In the genomic region with DNA sequence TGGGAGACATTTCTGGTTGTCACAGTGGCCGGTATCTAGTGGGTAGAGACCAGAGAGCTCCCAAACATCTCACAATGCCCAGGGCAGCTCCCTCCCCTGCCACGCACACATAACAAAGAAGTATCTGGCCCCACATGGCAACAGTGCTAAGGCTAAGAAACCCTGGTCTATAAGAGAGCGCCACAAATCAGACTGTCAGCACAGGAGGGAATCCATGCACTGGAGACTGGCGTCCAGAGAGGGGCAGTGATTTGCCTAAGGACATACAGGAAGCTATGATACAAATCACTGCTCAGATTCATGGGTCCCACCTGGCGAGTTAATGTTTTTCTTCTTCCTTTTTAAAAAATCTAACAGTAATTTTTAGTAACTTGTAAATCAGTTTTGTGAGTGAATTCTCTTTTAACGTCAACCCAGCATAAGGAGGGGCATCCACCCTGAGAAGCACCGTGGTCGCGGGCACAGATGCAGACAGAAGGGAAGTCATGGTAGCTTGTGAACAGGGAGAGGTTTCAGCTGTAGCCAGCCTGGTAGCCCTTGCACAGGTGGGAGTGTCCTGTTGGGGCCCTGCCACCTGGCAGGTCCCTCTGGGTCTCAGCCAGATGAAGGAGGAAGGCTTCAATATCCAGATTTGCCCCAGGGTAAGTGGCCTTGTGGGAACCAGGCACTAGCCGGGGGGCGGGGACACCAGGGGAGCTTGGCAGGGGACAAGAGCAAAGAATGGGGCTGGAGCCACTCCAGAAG, we compare ENCODE assay signal across 9 cellular contexts. TPM values are rescaled to one million over a fixed set of nuclear protein-coding genes. Genes with fewer than 3 reads are reported as not detected.
DNase-seq lines count a peak whose midpoint lies in the region; ATAC-seq and TF ChIP-seq lines count a peak whose summit lies in the region.
"Had no signal": no experiment of that assay in that cellular context is flagged by ENCODE, and none has a peak within 500 bp of the region (broad histone marks: within the 10 kb centered on the region; RNA-seq: fewer than 3 reads in every experiment).

No MANE protein-coding gene starts in this region.

- H3K27me3 Mint-ChIP-seq in activated naive CD8-positive, alpha-beta T cell: no peaks in the 10 kb centered on the region
- no peaks in the 10 kb centered on the region for H3K27me3 Mint-ChIP-seq in naive thymus-derived CD4-positive, alpha-beta T cell
- 0 out of 2 replicates have a peak, but pooled peaks cover 1% of the 10 kb centered on the region for H3K27me3 Mint-ChIP-seq in HFFc6 (ENCODE audit: insufficient read depth)

- no peaks in the 10 kb centered on the region for H3K9me3 ChIP-seq in BLaER1 treated with 17β-estradiol and CSF1 and Interleukin-3, amounts not matched to agents 10 nM and 100 nM (replicated peaks in 1 of 11)
- no peaks in the 10 kb centered on the region for H3K9me3 ChIP-seq in HEK293 (ENCODE audit: control insufficient read depth, insufficient read depth, low read depth, low read length)
- no peaks in the 10 kb centered on the region for H3K9me3 ChIP-seq in naive thymus-derived CD4-positive, alpha-beta T cell (ENCODE audit: control insufficient read depth in 2 of 3, low read length in 3 of 3)

- peak in 1 of 9 donors; percentile 20 for DNase-seq in naive thymus-derived CD4-positive, alpha-beta T cell
- DNase-seq in HFFc6: no peak

- H3K9ac ChIP-seq in BLaER1 treated with 17β-estradiol and CSF1 and Interleukin-3, amounts not matched to agents 10 nM and 100 nM: peak overlapping the region in 2 of 11 experiments; percentile 32 to 57; a peak in 2 of 22 replicates

- no peak overlapping the region for H3K4me3 ChIP-seq in BLaER1 treated with 17β-estradiol and CSF1 and Interleukin-3, amounts not matched to agents 10 nM and 100 nM
- H3K4me3 ChIP-seq in HEK293 (ENCODE audit: low read depth, low read length): no peak overlapping the region
- no peak overlapping the region for H3K4me3 ChIP-seq in naive thymus-derived CD4-positive, alpha-beta T cell (ENCODE audit: low read length)
- H3K4me3 ChIP-seq: smooth muscle cell had no signal

- peak overlapping the region in 9 of 11 experiments; percentile 0 to 82 (median 24); a peak in 6 of 22 replicates for H3K4me2 ChIP-seq in BLaER1 treated with 17β-estradiol and CSF1 and Interleukin-3, amounts not matched to agents 10 nM and 100 nM
- H3K4me2 ChIP-seq: smooth muscle cell had no signal

- H3K4me3 Mint-ChIP-seq in activated naive CD8-positive, alpha-beta T cell: peak overlapping the region; percentile 53
- peak overlapping the region; percentile 13 to 94 (median 69) for H3K4me3 Mint-ChIP-seq in naive thymus-derived CD4-positive, alpha-beta T cell
- H3K4me3 Mint-ChIP-seq in HFFc6: no peak overlapping the region

- H3K27ac Mint-ChIP-seq in activated naive CD8-positive, alpha-beta T cell: peak overlapping the region; percentile 99
- H3K27ac Mint-ChIP-seq in naive thymus-derived CD4-positive, alpha-beta T cell: peak overlapping the region; percentile 92 to 99 (median 97)
- no peak overlapping the region for H3K27ac Mint-ChIP-seq in HFFc6

- H3K27me3 ChIP-seq in BLaER1 treated with 17β-estradiol and CSF1 and Interleukin-3, amounts not matched to agents 10 nM and 100 nM: no peaks in the 10 kb centered on the region
- H3K27me3 ChIP-seq in naive thymus-derived CD4-positive, alpha-beta T cell (ENCODE audit: control insufficient read depth in 2 of 2, insufficient read depth in 2 of 2, low read length in 2 of 2): no peaks in the 10 kb centered on the region

- H3K4me1 ChIP-seq in BLaER1 treated with 17β-estradiol and CSF1 and Interleukin-3, amounts not matched to agents 10 nM and 100 nM: peaks cover 28 to 52% (median 45%) of the 10 kb centered on the region in 10 experiments
- H3K4me1 ChIP-seq in HEK293 (ENCODE audit: control insufficient read depth, insufficient read depth, low read length): peaks cover 9% of the 10 kb centered on the region
- peaks cover 36 to 75% of the 10 kb centered on the region in 2 donors for H3K4me1 ChIP-seq in naive thymus-derived CD4-positive, alpha-beta T cell (ENCODE audit: control insufficient read depth in 2 of 2, insufficient read depth in 2 of 2, low read length in 2 of 2)

- ATAC-seq in naive thymus-derived CD4-positive, alpha-beta T cell: no peak
- ATAC-seq in HG03457 (IDR thresholded peaks at IDR 0.05; ENCODE audit: unreplicated experiment): no peak
- ATAC-seq in HG03280 (IDR thresholded peaks at IDR 0.05; ENCODE audit: unreplicated experiment): no peak
- ATAC-seq in HG02938 (IDR thresholded peaks at IDR 0.05; ENCODE audit: unreplicated experiment): no peak

- H3K9me3 Mint-ChIP-seq in activated naive CD8-positive, alpha-beta T cell (ENCODE audit: low read depth): no peaks in the 10 kb centered on the region
- no peaks in the 10 kb centered on the region for H3K9me3 Mint-ChIP-seq in naive thymus-derived CD4-positive, alpha-beta T cell
- no peaks in the 10 kb centered on the region for H3K9me3 Mint-ChIP-seq in HFFc6

- CTCF ChIA-PET in HEK293 (lab: Yijun Ruan, JAX): interaction anchor here (0.6 to 2.6 kb wide), 2 partner anchors 9 to 259 kb away, joined by 4 to 10 read pairs; no protein-coding TSS in a partner anchor
- CTCF ChIA-PET in naive thymus-derived CD4-positive, alpha-beta T cell (lab: Charles Lee): interaction anchor here (0.8 kb wide), 1 partner anchor 23 kb away, joined by 4 read pairs; no protein-coding TSS in a partner anchor

- intact Hi-C loops in naive thymus-derived CD4-positive, alpha-beta T cell (cut with micrococcal nuclease): loop anchor here in 1 of 2 donors (1.0 kb wide), 1 partner anchor 9 kb away; no protein-coding TSS in a partner anchor

- POLR2A ChIA-PET in HEK293 (lab: Yijun Ruan, JAX): no interaction called here
- POLR2A ChIA-PET in naive thymus-derived CD4-positive, alpha-beta T cell (lab: Charles Lee): interaction anchor here (0.8 to 3.7 kb wide), 6 partner anchors 8 to 22 kb away, joined by 3 to 19 read pairs (median 10); no protein-coding TSS in a partner anchor

- peak overlapping the region in 1 of 11 experiments; percentile 27; a peak in 1 of 22 replicates for H3K27ac ChIP-seq in BLaER1 treated with 17β-estradiol and CSF1 and Interleukin-3, amounts not matched to agents 10 nM and 100 nM
- no peak overlapping the region for H3K27ac ChIP-seq in HEK293 (ENCODE audit: extremely low read depth, low read depth, low read length)
- H3K27ac ChIP-seq in naive thymus-derived CD4-positive, alpha-beta T cell (ENCODE audit: low read depth, low read length): peak overlapping the region; percentile 76

- peaks cover 0 to 32% (median 0%) of the 10 kb centered on the region in 11 experiments; a peak in 3 of 22 replicates for H4K20me1 ChIP-seq in BLaER1 treated with 17β-estradiol and CSF1 and Interleukin-3, amounts not matched to agents 10 nM and 100 nM

- peaks cover 8% of the 10 kb centered on the region for H3K36me3 Mint-ChIP-seq in activated naive CD8-positive, alpha-beta T cell
- peaks cover 12 to 34% (median 31%) of the 10 kb centered on the region in 5 donors for H3K36me3 Mint-ChIP-seq in naive thymus-derived CD4-positive, alpha-beta T cell
- no peaks in the 10 kb centered on the region for H3K36me3 Mint-ChIP-seq in HFFc6 (ENCODE audit: low read depth)

- 0 out of 22 replicates have a peak, but pooled peaks cover 0 to 3% (median 0%) of the 10 kb centered on the region in 11 experiments for H3K36me3 ChIP-seq in BLaER1 treated with 17β-estradiol and CSF1 and Interleukin-3, amounts not matched to agents 10 nM and 100 nM
- no peaks in the 10 kb centered on the region for H3K36me3 ChIP-seq in HEK293 (ENCODE audit: control insufficient read depth in 2 of 2, insufficient read depth in 1 of 2, low read length in 2 of 2)
- H3K36me3 ChIP-seq in naive thymus-derived CD4-positive, alpha-beta T cell (ENCODE audit: control insufficient read depth in 2 of 3, insufficient read depth in 3 of 3, low read length in 3 of 3): peaks cover 0 to 22% (median 16%) of the 10 kb centered on the region in 3 experiments

- peaks cover 79% of the 10 kb centered on the region for H3K4me1 Mint-ChIP-seq in activated naive CD8-positive, alpha-beta T cell (ENCODE audit: low read depth)
- H3K4me1 Mint-ChIP-seq in naive thymus-derived CD4-positive, alpha-beta T cell: peaks cover 54 to 90% (median 79%) of the 10 kb centered on the region in 7 donors
- peaks cover 26% of the 10 kb centered on the region for H3K4me1 Mint-ChIP-seq in HFFc6 (ENCODE audit: low read depth)

- TF ChIP-seq CTCF in HEK293 (tag by site-specific recombination; IDR thresholded peaks at IDR 0.05): no peak
- no peak for TF ChIP-seq CTCF in HFFc6 (IDR thresholded peaks at IDR 0.05)

TF ChIP-seq in HEK293, 187 proteins besides CTCF, POLR2A, EP300 and RAD21 (continues in another document):
- TF ChIP-seq, protein P1, sequence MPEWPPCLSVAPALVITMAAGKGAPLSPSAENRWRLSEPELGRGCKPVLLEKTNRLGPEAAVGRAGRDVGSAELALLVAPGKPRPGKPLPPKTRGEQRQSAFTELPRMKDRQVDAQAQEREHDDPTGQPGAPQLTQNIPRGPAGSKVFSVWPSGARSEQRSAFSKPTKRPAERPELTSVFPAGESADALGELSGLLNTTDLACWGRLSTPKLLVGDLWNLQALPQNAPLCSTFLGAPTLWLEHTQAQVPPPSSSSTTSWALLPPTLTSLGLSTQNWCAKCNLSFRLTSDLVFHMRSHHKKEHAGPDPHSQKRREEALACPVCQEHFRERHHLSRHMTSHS (tag by site-specific recombination; IDR thresholded peaks at IDR 0.05): no peak
- TF ChIP-seq, protein P2, sequence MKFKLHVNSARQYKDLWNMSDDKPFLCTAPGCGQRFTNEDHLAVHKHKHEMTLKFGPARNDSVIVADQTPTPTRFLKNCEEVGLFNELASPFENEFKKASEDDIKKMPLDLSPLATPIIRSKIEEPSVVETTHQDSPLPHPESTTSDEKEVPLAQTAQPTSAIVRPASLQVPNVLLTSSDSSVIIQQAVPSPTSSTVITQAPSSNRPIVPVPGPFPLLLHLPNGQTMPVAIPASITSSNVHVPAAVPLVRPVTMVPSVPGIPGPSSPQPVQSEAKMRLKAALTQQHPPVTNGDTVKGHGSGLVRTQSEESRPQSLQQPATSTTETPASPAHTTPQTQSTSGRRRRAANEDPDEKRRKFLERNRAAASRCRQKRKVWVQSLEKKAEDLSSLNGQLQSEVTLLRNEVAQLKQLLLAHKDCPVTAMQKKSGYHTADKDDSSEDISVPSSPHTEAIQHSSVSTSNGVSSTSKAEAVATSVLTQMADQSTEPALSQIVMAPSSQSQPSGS (tag by site-specific recombination; IDR thresholded peaks at IDR 0.05; ENCODE audit: low read depth): no peak
- TF ChIP-seq ZNF138 (tag by site-specific recombination; IDR thresholded peaks at IDR 0.05; ENCODE audit: borderline replicate concordance) (no peak), GLIS2 (tag by site-specific recombination; IDR thresholded peaks at IDR 0.05) (0 out of 2 replicates have a peak, but pooled peaks have one; percentile 25)

RNA-seq across cellular contexts. Expression of a gene that starts 8.7 kb away (rescaled TPM):
- 100 to 1,000 TPM in 4 of 5 experiments, 10 to 100 TPM in 1; 92.5 to 160 (median 149) TPM for total RNA-seq in naive thymus-derived CD4-positive, alpha-beta T cell
- polyA plus RNA-seq in naive thymus-derived CD4-positive, alpha-beta T cell: 100 to 1,000 TPM; 344 to 415 TPM
- 1 to 10 TPM in 1 of 6 experiments, under 1 TPM in 5; 0.47 to 1.5 (median 0.76) TPM for total RNA-seq in HFFc6 (2021; fragmentation: NEBNext Ultra II Directional; extraction: Animal tissue kit (Norgen Biotek cat#: 25700))

RNA-seq across cellular contexts. Expression of a gene that starts 26.4 kb away (rescaled TPM):
- 10 to 100 TPM; 29.6 to 52.1 (median 44.2) TPM for total RNA-seq in naive thymus-derived CD4-positive, alpha-beta T cell
- polyA plus RNA-seq in naive thymus-derived CD4-positive, alpha-beta T cell: 10 to 100 TPM; 20.2 to 31.7 TPM
- total RNA-seq in HFFc6 (2021; fragmentation: NEBNext Ultra II Directional; extraction: Animal tissue kit (Norgen Biotek cat#: 25700)): 10 to 100 TPM; 65.4 to 73.4 (median 67.8) TPM

Comparison
In these comparisons a context has a peak if more than half of its experiments do, and no peak if none do; other contexts are left out.
1. RNA of a gene that starts 8.7 kb away (total RNA-seq): 92.5 to 160 TPM in naive thymus-derived CD4-positive, alpha-beta T cell; 0.47 to 1.5 TPM in HFFc6; every median in the first group is over 10 times any median in the second.